In genomic region chr11:119363874-119364590, GRCh38 we compare ENCODE assay signal across 8 cellular contexts. TPM values are rescaled to one million over a fixed set of nuclear protein-coding genes. Genes with fewer than 3 reads are reported as not detected.
A peak's percentile ranks its signal among the peaks of the same experiment; 100 is the strongest.
DNase-seq lines count a peak whose midpoint lies in the region; ATAC-seq, FAIRE-seq and TF ChIP-seq lines count a peak whose summit lies in the region.
"Had no signal": no experiment of that assay in that cellular context is flagged by ENCODE, and none has a peak within 500 bp of the region (broad histone marks: within the 10 kb centered on the region; RNA-seq: fewer than 3 reads in every experiment).

No MANE protein-coding gene starts in this region.

- H3K9me3 ChIP-seq in fibroblast of lung (ENCODE audit: control insufficient read depth, insufficient read depth, low read depth, low read length) (no peaks in the 10 kb centered on the region), suprapubic skin (no peaks in the 10 kb centered on the region)

- H4K20me1 ChIP-seq in fibroblast of lung (ENCODE audit: control insufficient read depth, extremely low read depth, insufficient read depth, low read length) = no peaks in the 10 kb centered on the region

- H3K4me3 ChIP-seq in fibroblast of lung (replicated peaks in 1 of 4; ENCODE audit: control extremely low read depth in 1 of 4, insufficient read depth in 1 of 4, low read depth in 3 of 4, low read length in 4 of 4) = peak overlapping the region in 1 of 4 experiments; percentile 34
- H3K4me3 ChIP-seq in suprapubic skin = peak overlapping the region; percentile 57

- peak overlapping the region; percentile 12 for H3K9ac ChIP-seq in fibroblast of lung (ENCODE audit: insufficient read depth, low read length)

- H3K4me2 ChIP-seq in fibroblast of lung (ENCODE audit: extremely low read depth, insufficient read depth, low read length) = peak overlapping the region; percentile 42

- ATAC-seq in natural killer cell treated with Interleukin-12 subunit alpha and Interleukin-12 subunit beta and Interleukin-15 and Interleukin-18, amount 100 ng/mL, for 72 hours = peak; percentile 84 to 93
- no peak for ATAC-seq in GM18498 (IDR thresholded peaks at IDR 0.05; ENCODE audit: unreplicated experiment)

- no peak overlapping the region for H3K27ac Mint-ChIP-seq in natural killer cell treated with Interleukin-12 subunit alpha and Interleukin-12 subunit beta and Interleukin-15 and Interleukin-18, amount 100 ng/mL, for 72 hours

- H3K79me2 ChIP-seq in fibroblast of lung (ENCODE audit: control insufficient read depth, insufficient read depth, low read length) = no peaks in the 10 kb centered on the region

- FAIRE-seq in GM19239 (lab: Jason Lieb, UNC) = no peak

- H3K36me3 ChIP-seq in fibroblast of lung (ENCODE audit: control insufficient read depth, insufficient read depth, low read length) = no peaks in the 10 kb centered on the region
- no peaks in the 10 kb centered on the region for H3K36me3 ChIP-seq in suprapubic skin

- peaks cover 48 to 51% of the 10 kb centered on the region in 2 donors for H3K27me3 Mint-ChIP-seq in natural killer cell treated with Interleukin-12 subunit alpha and Interleukin-12 subunit beta and Interleukin-15 and Interleukin-18, amount 100 ng/mL, for 72 hours

- DNase-seq in GM19239 (ENCODE audit: insufficient read length, low spot score) = peak; percentile 58
- DNase-seq in NCI-H82 (lab: John Stamatoyannopoulos, UW) = peak; percentile 72
- DNase-seq in activated T-helper 1 cell treated with Interleukin-2 at 50 U/mL for 16 hours (ENCODE audit: low read depth) = peak; percentile 37
- peak in 1 of 2 donors; percentile 20 for DNase-seq in fibroblast of lung (ENCODE audit: low read depth in 2 of 2)
- DNase-seq in natural killer cell treated with Interleukin-12 subunit alpha and Interleukin-12 subunit beta and Interleukin-15 and Interleukin-18, amount 100 ng/mL, for 72 hours (ENCODE audit: low spot score) = no peak
- peak in 1 of 2 donors; percentile 67 for DNase-seq in suprapubic skin (ENCODE audit: low spot score in 2 of 2)

- H3K36me3 Mint-ChIP-seq in natural killer cell treated with Interleukin-12 subunit alpha and Interleukin-12 subunit beta and Interleukin-15 and Interleukin-18, amount 100 ng/mL, for 72 hours = no peaks in the 10 kb centered on the region

- peak overlapping the region; percentile 73 for H3K4me3 Mint-ChIP-seq in natural killer cell treated with Interleukin-12 subunit alpha and Interleukin-12 subunit beta and Interleukin-15 and Interleukin-18, amount 100 ng/mL, for 72 hours

- H3K27ac ChIP-seq in fibroblast of lung (ENCODE audit: insufficient read depth, low read length) = no peak overlapping the region
- H3K27ac ChIP-seq in suprapubic skin = peak overlapping the region; percentile 32

- peaks cover 2% of the 10 kb centered on the region for H3K9me3 Mint-ChIP-seq in natural killer cell treated with Interleukin-12 subunit alpha and Interleukin-12 subunit beta and Interleukin-15 and Interleukin-18, amount 100 ng/mL, for 72 hours

- H3K27me3 ChIP-seq in fibroblast of lung (ENCODE audit: control insufficient read depth, insufficient read depth, low read length) = peaks cover 6% of the 10 kb centered on the region
- H3K27me3 ChIP-seq in suprapubic skin = peaks cover 30% of the 10 kb centered on the region

- no peak for TF ChIP-seq POLR2A in suprapubic skin (IDR thresholded peaks at IDR 0.05)

- peaks cover 6 to 7% of the 10 kb centered on the region in 2 donors for H3K4me1 Mint-ChIP-seq in natural killer cell treated with Interleukin-12 subunit alpha and Interleukin-12 subunit beta and Interleukin-15 and Interleukin-18, amount 100 ng/mL, for 72 hours (ENCODE audit: low read depth in 2 of 2)

- peaks cover 27% of the 10 kb centered on the region for H3K4me1 ChIP-seq in fibroblast of lung (ENCODE audit: control insufficient read depth, extremely low read depth, insufficient read depth, low read length)
- H3K4me1 ChIP-seq in suprapubic skin = peaks cover 66% of the 10 kb centered on the region

- no peak overlapping the region for H2AFZ ChIP-seq in fibroblast of lung (ENCODE audit: low read length)

- no CpG with 5 or more reads among the region's 88 CpGs for WGBS in suprapubic skin

- TF ChIP-seq EP300 in suprapubic skin (IDR thresholded peaks at IDR 0.05) = no peak

- TF ChIP-seq CTCF in fibroblast of lung (conservative IDR thresholded peaks at IDR 0.05 in 1 of 2, IDR thresholded peaks at IDR 0.05 in 1 of 2; ENCODE audit: low read depth in 1 of 2, low read length in 2 of 2) = no peak
- TF ChIP-seq CTCF in suprapubic skin (IDR thresholded peaks at IDR 0.05) = no peak

RNA-seq across cellular contexts. Expression of gene USP2, which starts 17.5 kb away (rescaled TPM):
- total RNA-seq in fibroblast of lung (0.77 and 2.3 TPM in 2 replicates), suprapubic skin (10 to 100 TPM in 3 of 4 donors, 1 to 10 TPM in 1; 5.9 to 25.4 (median 15.2) TPM)
- 0.66 and 1.0 TPM in 2 replicates for polyA plus RNA-seq in fibroblast of lung
- polyA plus RNA-seq in fibroblast of lung (2012) = 0.78 and 0.98 TPM in 2 replicates
- 1.4 and 7.7 TPM in 2 replicates for polyA minus RNA-seq in fibroblast of lung (ENCODE audit: low replicate concordance)
- total RNA-seq in natural killer cell treated with Interleukin-12 subunit alpha and Interleukin-12 subunit beta and Interleukin-15 and Interleukin-18, amount 100 ng/mL, for 72 hours = not detected

RNA-seq across cellular contexts. Expression of gene MFRP, which starts 17.5 kb away (rescaled TPM):
- total RNA-seq in fibroblast of lung (not detected in 2 replicates), suprapubic skin (under 1 TPM in 1 of 4 donors, not detected in 3; 0.11 TPM)
- not detected in 2 replicates for polyA plus RNA-seq in fibroblast of lung
- polyA plus RNA-seq in fibroblast of lung (2012) = not detected in 2 replicates
- not detected in 2 replicates for polyA minus RNA-seq in fibroblast of lung (ENCODE audit: low replicate concordance)
- total RNA-seq in natural killer cell treated with Interleukin-12 subunit alpha and Interleukin-12 subunit beta and Interleukin-15 and Interleukin-18, amount 100 ng/mL, for 72 hours = not detected
- total RNA-seq: activated CD8-positive, alpha-beta memory T cell treated with anti-CD3 and anti-CD28 coated beads for 36 hours had no signal

RNA-seq across cellular contexts. Expression of gene C1QTNF5, which starts 23.3 kb away (rescaled TPM):
- total RNA-seq in fibroblast of lung = 32.0 and 34.4 TPM in 2 replicates
- 13.4 and 13.6 TPM in 2 replicates for polyA plus RNA-seq in fibroblast of lung
- polyA plus RNA-seq in fibroblast of lung (2012) = 23.0 and 28.9 TPM in 2 replicates
- polyA minus RNA-seq in fibroblast of lung (ENCODE audit: low replicate concordance) = 10.6 and 14.9 TPM in 2 replicates
- total RNA-seq in natural killer cell treated with Interleukin-12 subunit alpha and Interleukin-12 subunit beta and Interleukin-15 and Interleukin-18, amount 100 ng/mL, for 72 hours = not detected
- total RNA-seq in suprapubic skin = 1 to 10 TPM; 3.7 to 9.8 (median 4.9) TPM
- total RNA-seq: activated CD8-positive, alpha-beta memory T cell treated with anti-CD3 and anti-CD28 coated beads for 36 hours had no signal

RNA-seq across cellular contexts. Expression of gene RNF26, which starts 29.7 kb away (rescaled TPM):
- total RNA-seq in fibroblast of lung = 4.1 and 7.1 TPM in 2 replicates
- polyA plus RNA-seq in fibroblast of lung = 22.9 and 38.0 TPM in 2 replicates
- 27.6 and 45.2 TPM in 2 replicates for polyA plus RNA-seq in fibroblast of lung (2012)
- polyA minus RNA-seq in fibroblast of lung (ENCODE audit: low replicate concordance) = 113 and 145 TPM in 2 replicates
- total RNA-seq in natural killer cell treated with Interleukin-12 subunit alpha and Interleukin-12 subunit beta and Interleukin-15 and Interleukin-18, amount 100 ng/mL, for 72 hours = 10 to 100 TPM; 16.6 to 32.5 TPM
- 10 to 100 TPM; 13.3 to 21.4 (median 15.4) TPM for total RNA-seq in suprapubic skin

RNA-seq across cellular contexts. Expression of gene MCAM, which starts 47.1 kb away (rescaled TPM):
- total RNA-seq in fibroblast of lung (3.9 and 4.8 TPM in 2 replicates), suprapubic skin (100 to 1,000 TPM; 104 to 163 (median 124) TPM)
- 8.1 and 26.3 TPM in 2 replicates for polyA plus RNA-seq in fibroblast of lung
- polyA plus RNA-seq in fibroblast of lung (2012) = 7.7 and 23.8 TPM in 2 replicates
- polyA minus RNA-seq in fibroblast of lung (ENCODE audit: low replicate concordance) = 7.4 and 15.7 TPM in 2 replicates
- 1 to 10 TPM in 1 of 2 donors, under 1 TPM in 1; 0.74 to 1.7 TPM for total RNA-seq in natural killer cell treated with Interleukin-12 subunit alpha and Interleukin-12 subunit beta and Interleukin-15 and Interleukin-18, amount 100 ng/mL, for 72 hours

Comparison
In these comparisons a context has a peak if more than half of its experiments do, and no peak if none do; other contexts are left out.
1. RNA of gene C1QTNF5, which starts 23.3 kb away (total RNA-seq): 32.0 to 34.4 TPM in fibroblast of lung and 3.7 to 9.8 TPM in suprapubic skin; not detected in natural killer cell treated with Interleukin-12 subunit alpha and Interleukin-12 subunit beta and Interleukin-15 and Interleukin-18, amount 100 ng/mL, for 72 hours; every median in the first group is over 4 times any median in the second.